In genomic region chr3:152611905-152612304, GRCh38 we compare ENCODE assay signal across 1 cellular context.
TF ChIP-seq lines count a peak whose summit lies in the region.

No MANE protein-coding gene starts in this region.

TF ChIP-seq in WTC11, 78 proteins besides CTCF, POLR2A, EP300 and RAD21 (continued from another document):
- TF ChIP-seq IRF2 (CRISPR knock-in tag; IDR thresholded peaks at IDR 0.05; ENCODE audit: borderline replicate concordance, low read depth) = no peak
- TF ChIP-seq ZNF121 (CRISPR knock-in tag; IDR thresholded peaks at IDR 0.05) = no peak
- TF ChIP-seq ARID4B (CRISPR knock-in tag; IDR thresholded peaks at IDR 0.05; ENCODE audit: borderline replicate concordance) = no peak
- no peak for TF ChIP-seq STAT6 (CRISPR knock-in tag; conservative IDR thresholded peaks at IDR 0.05; ENCODE audit: low read depth)
- no peak for TF ChIP-seq FOXJ3 (CRISPR knock-in tag; IDR thresholded peaks at IDR 0.05; ENCODE audit: borderline replicate concordance)
- TF ChIP-seq SP1 (CRISPR knock-in tag; conservative IDR thresholded peaks at IDR 0.05) = no peak
- no peak for TF ChIP-seq FOXP1 (CRISPR knock-in tag; IDR thresholded peaks at IDR 0.05; ENCODE audit: borderline replicate concordance)
- no peak for TF ChIP-seq ZNF396 (CRISPR knock-in tag; IDR thresholded peaks at IDR 0.05; ENCODE audit: borderline replicate concordance)
- no peak for TF ChIP-seq FOXK1 (CRISPR knock-in tag; IDR thresholded peaks at IDR 0.05)
- no peak for TF ChIP-seq CDX4 (CRISPR knock-in tag; IDR thresholded peaks at IDR 0.05; ENCODE audit: borderline replicate concordance)
- TF ChIP-seq HMGXB4 (CRISPR knock-in tag; IDR thresholded peaks at IDR 0.05) = no peak
- no peak for TF ChIP-seq PRDM15 (CRISPR knock-in tag; IDR thresholded peaks at IDR 0.05)
- no peak for TF ChIP-seq CREM (CRISPR knock-in tag; IDR thresholded peaks at IDR 0.05)
